Comparison of ENCODE assay signal across 10 cellular contexts in the genomic region with DNA sequence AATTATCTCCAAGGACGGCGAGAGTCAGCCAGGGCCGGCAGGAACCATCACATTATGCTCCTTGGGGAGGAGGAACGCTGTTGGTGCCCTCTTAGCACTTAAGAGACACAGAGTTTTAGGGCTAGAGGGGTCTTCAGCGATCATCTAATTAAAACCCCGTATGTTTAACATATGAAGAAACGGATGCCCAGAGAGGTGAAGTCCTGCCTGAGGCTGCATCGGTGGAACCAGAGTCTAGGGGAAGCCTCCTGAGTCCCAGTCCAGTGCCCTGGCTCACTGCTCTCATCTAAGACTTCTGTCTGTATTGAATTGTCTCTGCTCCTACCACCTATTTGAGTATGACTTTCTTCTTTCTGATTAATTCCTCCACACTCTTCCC. TPM values are rescaled to one million over a fixed set of nuclear protein-coding genes. Genes with fewer than 3 reads are reported as not detected.
A peak's percentile ranks its signal among the peaks of the same experiment; 100 is the strongest.
DNase-seq lines count a peak whose midpoint lies in the region; ATAC-seq, FAIRE-seq and TF ChIP-seq lines count a peak whose summit lies in the region.
"Had no signal": no experiment of that assay in that cellular context is flagged by ENCODE, and none has a peak within 500 bp of the region (broad histone marks: within the 10 kb centered on the region; RNA-seq: fewer than 3 reads in every experiment).

No MANE protein-coding gene starts in this region.

- DNase-seq in GM19239 (ENCODE audit: insufficient read length, low spot score), result no peak
- no peak for DNase-seq in activated T-helper 1 cell treated with anti-CD3 and anti-CD28 coated beads, Interleukin-12 subunit alpha, Interleukin-12 subunit beta, Interleukin-2, Interleukin-4 antibody, amounts not matched to agents 30 ng/mL and 10 ng/mL and 1 ng/mL, durations not matched to agents 14 hours and 24 hours and 36 hours (ENCODE audit: low spot score)
- no peak for DNase-seq in left lobe of liver (ENCODE audit: low spot score)
- DNase-seq in spleen, result no peak
- no peak for DNase-seq in NCI-H2029 (lab: John Stamatoyannopoulos, UW)
- no peak for DNase-seq in NCI-H2107 treated with DMSO at 0.1 percent for 48 hours (lab: John Stamatoyannopoulos, UW; ENCODE audit: unreplicated experiment)
- DNase-seq: activated T-cell treated with anti-CD3 and anti-CD28 coated beads, Interleukin-2, amount 50 U/mL, for 4 hours; GF-D8; stimulated activated naive CD4-positive, alpha-beta T cell had no signal

- H3K27me3 Mint-ChIP-seq in activated T-helper 1 cell treated with anti-CD3 and anti-CD28 coated beads, Interleukin-12 subunit alpha, Interleukin-12 subunit beta, Interleukin-2, Interleukin-4 antibody, amounts not matched to agents 30 ng/mL and 10 ng/mL and 1 ng/mL, durations not matched to agents 14 hours and 24 hours and 36 hours (ENCODE audit: insufficient read depth), result peaks cover 46% of the 10 kb centered on the region

- peaks cover 10% of the 10 kb centered on the region for H3K4me1 Mint-ChIP-seq in activated T-helper 1 cell treated with anti-CD3 and anti-CD28 coated beads, Interleukin-12 subunit alpha, Interleukin-12 subunit beta, Interleukin-2, Interleukin-4 antibody, amounts not matched to agents 30 ng/mL and 10 ng/mL and 1 ng/mL, durations not matched to agents 14 hours and 24 hours and 36 hours (ENCODE audit: low read depth)

- FAIRE-seq in GM19239 (lab: Jason Lieb, UNC), result peak; percentile 53

- peak overlapping the region; percentile 58 to 92 (median 84) for H3K27ac ChIP-seq in spleen

- no peak overlapping the region for H3K27ac Mint-ChIP-seq in activated T-helper 1 cell treated with anti-CD3 and anti-CD28 coated beads, Interleukin-12 subunit alpha, Interleukin-12 subunit beta, Interleukin-2, Interleukin-4 antibody, amounts not matched to agents 30 ng/mL and 10 ng/mL and 1 ng/mL, durations not matched to agents 14 hours and 24 hours and 36 hours

- peaks cover 6 to 52% (median 33%) of the 10 kb centered on the region in 6 donors for H3K4me1 ChIP-seq in spleen

- H3K27me3 ChIP-seq in spleen (replicated peaks in 1 of 7), result peaks cover 0 to 23% (median 11%) of the 10 kb centered on the region in 7 donors

- TF ChIP-seq POLR2A in spleen (IDR thresholded peaks at IDR 0.05), result no peak

- peak overlapping the region; percentile 13 for H3K4me3 Mint-ChIP-seq in activated T-helper 1 cell treated with anti-CD3 and anti-CD28 coated beads, Interleukin-12 subunit alpha, Interleukin-12 subunit beta, Interleukin-2, Interleukin-4 antibody, amounts not matched to agents 30 ng/mL and 10 ng/mL and 1 ng/mL, durations not matched to agents 14 hours and 24 hours and 36 hours
- H3K4me3 Mint-ChIP-seq: activated T-cell treated with anti-CD3 and anti-CD28 coated beads, Interleukin-2, amount 50 U/mL, for 4 hours had no signal

- no peaks in the 10 kb centered on the region for H3K36me3 ChIP-seq in spleen

- no peaks in the 10 kb centered on the region for H3K9me3 Mint-ChIP-seq in activated T-helper 1 cell treated with anti-CD3 and anti-CD28 coated beads, Interleukin-12 subunit alpha, Interleukin-12 subunit beta, Interleukin-2, Interleukin-4 antibody, amounts not matched to agents 30 ng/mL and 10 ng/mL and 1 ng/mL, durations not matched to agents 14 hours and 24 hours and 36 hours
- H3K9me3 Mint-ChIP-seq: activated T-cell treated with anti-CD3 and anti-CD28 coated beads, Interleukin-2, amount 50 U/mL, for 4 hours had no signal

- no peaks in the 10 kb centered on the region for H3K36me3 Mint-ChIP-seq in activated T-helper 1 cell treated with anti-CD3 and anti-CD28 coated beads, Interleukin-12 subunit alpha, Interleukin-12 subunit beta, Interleukin-2, Interleukin-4 antibody, amounts not matched to agents 30 ng/mL and 10 ng/mL and 1 ng/mL, durations not matched to agents 14 hours and 24 hours and 36 hours (ENCODE audit: low read depth)

- no peak for TF ChIP-seq CTCF in spleen (IDR thresholded peaks at IDR 0.05 in 8 of 11, conservative IDR thresholded peaks at IDR 0.05 in 3 of 11)

- ATAC-seq in left lobe of liver (peak; percentile 4), HG03045 (IDR thresholded peaks at IDR 0.05; ENCODE audit: unreplicated experiment) (no peak)

- H3K4me3 ChIP-seq in spleen, result peak overlapping the region; percentile 40 to 78 (median 44)

- intact Hi-C loops in activated T-helper 1 cell treated with anti-CD3 and anti-CD28 coated beads, Interleukin-12 subunit alpha, Interleukin-12 subunit beta, Interleukin-2, Interleukin-4 antibody, amounts not matched to agents 30 ng/mL and 10 ng/mL and 1 ng/mL, durations not matched to agents 14 hours and 24 hours and 36 hours (cut with micrococcal nuclease), result loop anchor here (5.0 kb wide), 1 partner anchor 749 kb away; no protein-coding TSS in a partner anchor
- intact Hi-C loops in spleen (cut with DNase I; ENCODE audit: low total_unique reads), result no loop called here

- 55 to 69% (median 65%) methylated on average over 8 of the region's 8 CpGs for WGBS in spleen, 5 donors

- no peaks in the 10 kb centered on the region for H3K9me3 ChIP-seq in spleen

RNA-seq across cellular contexts. Expression of a gene that starts 0.7 kb away (rescaled TPM):
- total RNA-seq in activated T-helper 1 cell treated with anti-CD3 and anti-CD28 coated beads, Interleukin-12 subunit alpha, Interleukin-12 subunit beta, Interleukin-2, Interleukin-4 antibody, amounts not matched to agents 30 ng/mL and 10 ng/mL and 1 ng/mL, durations not matched to agents 14 hours and 24 hours and 36 hours, result not detected in 2 replicates
- 114 TPM for total RNA-seq in left lobe of liver
- 10 to 100 TPM; 12.1 to 27.4 (median 22.0) TPM for total RNA-seq in spleen
- 10 to 100 TPM; 16.2 to 37.5 (median 21.4) TPM for polyA plus RNA-seq in spleen

Comparison
In these comparisons a context has a peak if more than half of its experiments do, and no peak if none do; other contexts are left out.
1. RNA of a gene that starts 0.7 kb away (total RNA-seq): 114 TPM in left lobe of liver (single experiment) and 12.1 to 27.4 TPM in spleen; not detected in activated T-helper 1 cell treated with anti-CD3 and anti-CD28 coated beads, Interleukin-12 subunit alpha, Interleukin-12 subunit beta, Interleukin-2, Interleukin-4 antibody, amounts not matched to agents 30 ng/mL and 10 ng/mL and 1 ng/mL, durations not matched to agents 14 hours and 24 hours and 36 hours; every median in the first group is over 10 times any median in the second.